Comparison of ENCODE assay signal across 18 cellular contexts in genomic region chr2:221468288-221468687, GRCh38.
"Had no signal": no experiment of that assay in that cellular context is flagged by ENCODE, and none has a peak within 500 bp of the region (broad histone marks: within the 10 kb centered on the region; RNA-seq: fewer than 3 reads in every experiment).

No MANE protein-coding gene starts in this region.

- DNase-seq: activated CD4-positive, alpha-beta T cell treated with anti-CD3 and anti-CD28 coated beads, Interleukin-2, amount 50 U/mL, for 1 hour; activated CD4-positive, CD25-positive, alpha-beta regulatory T cell; activated CD8-positive, alpha-beta memory T cell treated with anti-CD3 and anti-CD28 coated beads, Interleukin-2, amount 50 U/mL, for 4 hours; activated T-cell treated with anti-CD3 and anti-CD28 coated beads, Interleukin-2, amount 50 U/mL, for 4 hours; cortex of kidney; effector CD4-positive, alpha-beta T cell; immature natural killer cell; stimulated activated CD4-positive, alpha-beta T cell treated with anti-CD3 and anti-CD28 coated beads, Interleukin-12 subunit alpha, Interleukin-12 subunit beta, amount 100 ng/mL, for 4 hours; stimulated activated CD4-positive, alpha-beta T cell treated with anti-CD3 and anti-CD28 coated beads, Interleukin-1b, Interleukin-23, amount 100 ng/mL, for 48 hours; stimulated activated CD8-positive, alpha-beta memory T cell treated with anti-CD3 and anti-CD28 coated beads, Interleukin-4, amount 100 ng/mL, for 48 hours; stimulated activated naive CD4-positive, alpha-beta T cell; upper lobe of right lung had no signal

- ATAC-seq: activated T-cell treated with anti-CD3 and anti-CD28 coated beads, Interleukin-2, amount 50 U/mL, for 4 hours; upper lobe of right lung had no signal

- H3K9me3 ChIP-seq: ascending aorta, upper lobe of right lung had no signal

- H3K27ac Mint-ChIP-seq: activated naive CD4-positive, alpha-beta T cell treated with anti-CD3 and anti-CD28 coated beads, Interleukin-2, amount 50 U/mL, for 24 hours; memory B cell; progenitor cell of endocrine pancreas; T-helper 2 cell treated with Interferon-gamma antibody and Interleukin-4, amounts not matched to agents 5 μg/mL and 100 μg/mL, for 36 hours had no signal

- H3K27me3 ChIP-seq: ascending aorta, upper lobe of right lung had no signal

- H3K27me3 Mint-ChIP-seq: memory B cell, progenitor cell of endocrine pancreas had no signal

- H3K36me3 ChIP-seq: ascending aorta, upper lobe of right lung had no signal

- H3K9me3 Mint-ChIP-seq: activated T-cell treated with anti-CD3 and anti-CD28 coated beads, Interleukin-2, amount 50 U/mL, for 4 hours; immature natural killer cell; nephron; T-helper 2 cell treated with Interferon-gamma antibody and Interleukin-4, amounts not matched to agents 5 μg/mL and 100 μg/mL, for 36 hours had no signal

- H3K4me1 ChIP-seq: upper lobe of right lung had no signal

- H3K4me3 Mint-ChIP-seq: activated naive CD4-positive, alpha-beta T cell treated with anti-CD3 and anti-CD28 coated beads, Interleukin-2, amount 50 U/mL, for 24 hours; activated T-cell treated with anti-CD3 and anti-CD28 coated beads, Interleukin-2, amount 50 U/mL, for 4 hours; immature natural killer cell; memory B cell; nephron; T-helper 2 cell treated with Interferon-gamma antibody and Interleukin-4, amounts not matched to agents 5 μg/mL and 100 μg/mL, for 36 hours had no signal

- H3K4me3 ChIP-seq: ascending aorta, upper lobe of right lung had no signal

- H3K27ac ChIP-seq: upper lobe of right lung had no signal

- H3K36me3 Mint-ChIP-seq: activated naive CD4-positive, alpha-beta T cell treated with anti-CD3 and anti-CD28 coated beads, Interleukin-2, amount 50 U/mL, for 24 hours; memory B cell had no signal
